Comparison of ENCODE assay signal across 1 cellular context in the genomic region with DNA sequence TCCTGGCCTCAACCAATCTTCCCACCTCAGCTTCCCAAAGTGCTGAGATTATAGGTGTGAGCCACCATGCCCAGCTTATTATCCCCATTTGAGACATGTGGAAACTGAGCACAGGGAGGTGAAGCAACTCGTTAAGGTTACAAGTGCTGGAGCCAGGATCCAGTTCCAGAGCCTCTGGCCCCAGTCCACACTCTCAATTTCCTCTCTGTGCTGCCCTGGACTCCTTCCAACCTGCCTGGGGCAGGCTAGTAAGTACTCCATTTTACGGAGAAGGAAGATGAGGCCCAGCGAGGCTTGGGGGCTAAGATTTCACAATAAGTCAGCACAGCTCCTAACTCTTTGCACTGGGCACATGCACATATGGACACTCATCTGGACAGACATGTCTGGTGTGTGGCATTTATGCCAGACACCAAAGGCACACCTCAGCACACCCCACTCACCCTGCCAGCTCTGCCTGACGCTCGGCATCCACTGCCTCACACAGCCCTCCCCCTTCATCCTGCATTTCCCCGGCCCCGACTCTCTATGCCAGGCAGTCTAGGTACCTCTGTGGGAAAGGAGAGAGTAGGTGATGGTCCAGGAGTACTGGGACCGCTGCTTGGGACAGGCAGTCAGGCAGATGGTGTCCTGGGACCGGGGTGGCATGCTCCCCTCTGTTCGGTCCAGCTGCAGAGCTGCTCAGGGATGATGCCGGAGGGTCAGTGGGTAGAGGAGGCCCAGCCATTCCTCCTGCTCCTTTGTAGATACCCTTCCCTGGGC.
TF ChIP-seq lines count a peak whose summit lies in the region.

No MANE protein-coding gene starts in this region.

TF ChIP-seq in H1, 55 proteins besides CTCF, POLR2A, EP300 and RAD21:
- TF ChIP-seq KDM4A (IDR thresholded peaks at IDR 0.05; ENCODE audit: low read depth, low read length, severe bottlenecking) (no peak), SUZ12 (IDR thresholded peaks at IDR 0.05; ENCODE audit: low read length) (no peak), PHF8 (conservative IDR thresholded peaks at IDR 0.05; ENCODE audit: low read depth, low read length) (no peak), EGR1 (IDR thresholded peaks at IDR 0.05; ENCODE audit: borderline replicate concordance, low read depth, low read length) (no peak)
TF ChIP-seq in H1: peak in this region for 0.
